ENCODE assay signal across 21 cellular contexts in genomic region chr4:173761236-173761635, GRCh38.
DNase-seq lines count a peak whose midpoint lies in the region; ATAC-seq, FAIRE-seq and TF ChIP-seq lines count a peak whose summit lies in the region.
"Had no signal": no experiment of that assay in that cellular context is flagged by ENCODE, and none has a peak within 500 bp of the region (broad histone marks: within the 10 kb centered on the region; RNA-seq: fewer than 3 reads in every experiment).

No MANE protein-coding gene starts in this region.

- ATAC-seq in Right ventricle myocardium inferior (peak; percentile 31), heart left ventricle (no peak)
- ATAC-seq: A549; CD8-positive, alpha-beta T cell had no signal

- H3K9me3 ChIP-seq in cardiac muscle cell (ENCODE audit: low read depth) = no peaks in the 10 kb centered on the region
- H3K9me3 ChIP-seq in heart left ventricle = no peaks in the 10 kb centered on the region
- no peaks in the 10 kb centered on the region for H3K9me3 ChIP-seq in right atrium auricular region
- H3K9me3 ChIP-seq: A549; BLaER1 treated with 17β-estradiol and CSF1 and Interleukin-3, amounts not matched to agents 10 nM and 100 nM; Caco-2 had no signal

- TF ChIP-seq CTCF in cardiac muscle cell (IDR thresholded peaks at IDR 0.05; ENCODE audit: low read depth, low read length) (no peak), heart left ventricle (IDR thresholded peaks at IDR 0.05) (no peak), right atrium auricular region (IDR thresholded peaks at IDR 0.05) (no peak)

- H3K4me1 ChIP-seq in cardiac muscle cell (ENCODE audit: low read depth) (peaks cover 12% of the 10 kb centered on the region), heart left ventricle (peaks cover 0 to 22% (median 1%) of the 10 kb centered on the region in 12 donors), right atrium auricular region (peaks cover 0 to 29% of the 10 kb centered on the region in 2 donors)
- H3K4me1 ChIP-seq: A549; BLaER1 treated with 17β-estradiol and CSF1 and Interleukin-3, amounts not matched to agents 10 nM and 100 nM; Caco-2 had no signal

- H3K27ac ChIP-seq in cardiac muscle cell (peak overlapping the region; percentile 10), heart left ventricle (no peak overlapping the region), right atrium auricular region (peak overlapping the region; percentile 53 to 68)
- H3K27ac ChIP-seq: 22Rv1; A549; BLaER1 treated with 17β-estradiol and CSF1 and Interleukin-3, amounts not matched to agents 10 nM and 100 nM; C4-2B had no signal

- intact Hi-C loops in Right ventricle myocardium inferior (cut with DNase I) = no loop called here
- intact Hi-C loops in cardiac septum (cut with DNase I) = no loop called here
- intact Hi-C loops in heart left ventricle (cut with DNase I) = loop anchor here in 2 of 10 donors (10.0 kb wide), 2 partner anchors 364 to 446 kb away; no protein-coding TSS in a partner anchor

- TF ChIP-seq POLR2A in heart left ventricle (IDR thresholded peaks at IDR 0.05) = no peak

- no peak overlapping the region for H3K4me3 ChIP-seq in cardiac muscle cell
- no peak overlapping the region for H3K4me3 ChIP-seq in heart left ventricle
- no peak overlapping the region for H3K4me3 ChIP-seq in right atrium auricular region
- H3K4me3 ChIP-seq: A549; BLaER1 treated with 17β-estradiol and CSF1 and Interleukin-3, amounts not matched to agents 10 nM and 100 nM had no signal

- H3K36me3 ChIP-seq in cardiac muscle cell = no peaks in the 10 kb centered on the region
- H3K36me3 ChIP-seq in heart left ventricle = no peaks in the 10 kb centered on the region
- H3K36me3 ChIP-seq in right atrium auricular region = no peaks in the 10 kb centered on the region
- H3K36me3 ChIP-seq: BLaER1 treated with 17β-estradiol and CSF1 and Interleukin-3, amounts not matched to agents 10 nM and 100 nM had no signal

- 73 to 86% (median 84%) methylated on average over 5 of the region's 5 CpGs for WGBS in heart left ventricle, 4 donors

- no peak for FAIRE-seq in HTR-8/SVneo (lab: Jason Lieb, UNC)
- FAIRE-seq: A549, D721Med, G401.6, GM12891, GM19239 had no signal

- no peak for DNase-seq in Right ventricle myocardium inferior (ENCODE audit: missing footprints)
- DNase-seq in cardiac septum (ENCODE audit: low spot score) = no peak
- DNase-seq in cardiac muscle cell (ENCODE audit: low read depth in 1 of 2, low spot score in 1 of 2) = no peak
- DNase-seq in heart left ventricle = no peak
- DNase-seq in right atrium auricular region (ENCODE audit: low spot score) = no peak
- no peak for DNase-seq in HTR-8/SVneo (ENCODE audit: insufficient read length, low spot score)
- DNase-seq: AML-193; Caco-2; Calu3; CD4-positive, alpha-beta T cell; CD8-positive, alpha-beta T cell; DMS79 treated with DMSO at 0.1 percent for 48 hours; GF-D8 had no signal

- H3K27me3 ChIP-seq in cardiac muscle cell (no peaks in the 10 kb centered on the region), heart left ventricle (no peaks in the 10 kb centered on the region), right atrium auricular region (no peaks in the 10 kb centered on the region)
- H3K27me3 ChIP-seq: BLaER1 treated with 17β-estradiol and CSF1 and Interleukin-3, amounts not matched to agents 10 nM and 100 nM had no signal

Comparison
In these comparisons a context has a peak if more than half of its experiments do, and no peak if none do; other contexts are left out.
1. H3K27ac ChIP-seq: peak in cardiac muscle cell (single experiment) and right atrium auricular region (2 of 2); none in heart left ventricle (0 of 12).